10 cellular contexts compared by ENCODE assay signal in the genomic region with DNA sequence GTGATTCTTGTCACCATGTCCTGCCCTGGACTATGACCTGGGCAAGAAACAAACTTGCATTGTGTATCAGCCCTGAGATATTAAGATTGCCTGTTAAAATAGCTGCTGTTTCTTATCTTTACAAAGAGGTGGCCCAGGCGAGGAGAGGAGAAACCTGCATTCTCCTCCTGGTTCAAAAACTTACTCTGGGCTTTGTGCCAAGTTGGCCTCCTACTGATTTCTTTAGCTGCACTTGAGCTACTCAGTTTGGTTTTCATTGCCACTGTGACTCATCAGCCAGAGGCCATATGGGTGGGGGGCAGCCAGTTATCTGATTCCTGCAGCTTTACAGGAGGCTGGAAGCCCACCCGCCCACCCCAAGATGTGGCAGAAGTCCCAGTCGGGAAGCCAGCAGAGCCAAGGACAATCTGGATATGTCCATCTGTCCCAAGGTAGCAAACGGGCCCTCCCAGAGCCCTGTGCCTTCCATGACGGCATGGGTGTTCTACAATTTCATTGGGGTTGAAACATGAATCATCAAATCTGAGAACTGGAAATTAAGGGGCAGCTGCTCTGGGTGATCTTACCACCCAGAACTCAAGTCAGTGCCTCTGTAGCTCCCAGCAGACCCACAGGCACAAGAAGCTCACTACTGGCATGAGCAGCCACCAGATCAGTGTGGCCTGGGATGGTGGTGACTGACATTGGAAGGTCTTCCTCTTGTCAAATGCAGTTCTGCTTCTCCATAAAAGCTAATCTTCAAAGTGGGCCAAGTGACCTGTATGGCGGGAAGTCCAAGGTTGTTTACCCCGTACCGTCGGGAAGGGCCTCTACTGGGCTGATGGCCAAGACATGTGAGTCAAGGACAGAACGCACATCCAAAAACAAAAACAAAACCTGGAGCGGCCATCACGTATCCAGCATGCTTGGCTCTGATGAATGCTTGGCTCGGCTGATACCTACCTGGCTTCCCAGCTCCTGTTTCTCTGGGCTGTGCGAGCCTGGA. TPM values are rescaled to one million over a fixed set of nuclear protein-coding genes. Genes with fewer than 3 reads are reported as not detected.
DNase-seq lines count a peak whose midpoint lies in the region; ATAC-seq and TF ChIP-seq lines count a peak whose summit lies in the region.
"Had no signal": no experiment of that assay in that cellular context is flagged by ENCODE, and none has a peak within 500 bp of the region (broad histone marks: within the 10 kb centered on the region; RNA-seq: fewer than 3 reads in every experiment).

No MANE protein-coding gene starts in this region.

- H3K36me3 ChIP-seq in SJSA1 (no peaks in the 10 kb centered on the region), gastroesophageal sphincter (no peaks in the 10 kb centered on the region), skeletal muscle tissue (ENCODE audit: control insufficient read depth in 3 of 3, insufficient read depth in 3 of 3, low read length in 3 of 3) (no peaks in the 10 kb centered on the region)

- peak overlapping the region; percentile 62 for H3K27ac ChIP-seq in SJSA1
- peak overlapping the region in 3 of 4 donors; percentile 54 to 70 (median 67) for H3K27ac ChIP-seq in gastroesophageal sphincter
- H3K27ac ChIP-seq in skeletal muscle tissue (ENCODE audit: low read depth, low read length), result peak overlapping the region; percentile 83

- H3K9me3 Mint-ChIP-seq in immature natural killer cell, result peaks cover 2 to 10% (median 3%) of the 10 kb centered on the region in 6 donors

- H3K4me3 Mint-ChIP-seq in immature natural killer cell, result no peak overlapping the region
- H3K4me3 Mint-ChIP-seq: stimulated activated naive B cell treated with anti-CD40 and anti-IgM and Interleukin-4, amounts not matched to agents 10 μg/mL and 1 μg/mL and 100 μg/mL, for 72 hours had no signal

- WGBS in gastroesophageal sphincter (ENCODE audit: low coverage in 1 of 2), 2 donors, result 27 to 28% methylated on average over 8 to 10 of the region's 14 CpGs

- peak; percentile 73 for ATAC-seq in gastroesophageal sphincter
- ATAC-seq in GM19035 (IDR thresholded peaks at IDR 0.05; ENCODE audit: unreplicated experiment), result no peak
- ATAC-seq: stimulated activated naive B cell treated with anti-CD40 and anti-IgM and Interleukin-4, amounts not matched to agents 10 μg/mL and 1 μg/mL and 100 μg/mL, for 72 hours had no signal

- H3K27me3 ChIP-seq in SJSA1 (replicated peaks) (0 out of 2 replicates have a peak, but pooled peaks cover 3% of the 10 kb centered on the region), gastroesophageal sphincter (peaks cover 14% of the 10 kb centered on the region), skeletal muscle tissue (ENCODE audit: control insufficient read depth in 3 of 3, insufficient read depth in 3 of 3, low read length in 3 of 3) (peaks cover 0 to 11% (median 6%) of the 10 kb centered on the region in 3 donors)

- no peak for TF ChIP-seq CTCF in gastroesophageal sphincter (IDR thresholded peaks at IDR 0.05)

- H3K4me3 ChIP-seq in SJSA1 (no peak overlapping the region), gastroesophageal sphincter (no peak overlapping the region), skeletal muscle tissue (ENCODE audit: low read length in 3 of 3) (peak overlapping the region in 2 of 3 donors; percentile 14 to 41)
- H3K4me3 ChIP-seq: lung had no signal

- H3K4me1 Mint-ChIP-seq in immature natural killer cell, result no peaks in the 10 kb centered on the region
- H3K4me1 Mint-ChIP-seq: stimulated activated naive B cell treated with anti-CD40 and anti-IgM and Interleukin-4, amounts not matched to agents 10 μg/mL and 1 μg/mL and 100 μg/mL, for 72 hours had no signal

- H3K27ac Mint-ChIP-seq in immature natural killer cell, result no peak overlapping the region

- no peaks in the 10 kb centered on the region for H3K9me3 ChIP-seq in SJSA1 (replicated peaks)
- H3K9me3 ChIP-seq in gastroesophageal sphincter, result peaks cover 0 to 15% (median 0%) of the 10 kb centered on the region in 3 donors
- H3K9me3 ChIP-seq in skeletal muscle tissue (ENCODE audit: control insufficient read depth in 3 of 3, low read length in 3 of 3), result peaks cover 0 to 4% (median 0%) of the 10 kb centered on the region in 3 donors

- no peak overlapping the region for H3K9ac ChIP-seq in skeletal muscle tissue (ENCODE audit: low read depth in 1 of 3, low read length in 3 of 3)

- TF ChIP-seq POLR2A in gastroesophageal sphincter (IDR thresholded peaks at IDR 0.05), result no peak

- H3K4me1 ChIP-seq in SJSA1 (replicated peaks), result peaks cover 22% of the 10 kb centered on the region
- H3K4me1 ChIP-seq in gastroesophageal sphincter, result peaks cover 0 to 30% (median 16%) of the 10 kb centered on the region in 3 donors
- peaks cover 10 to 20% (median 17%) of the 10 kb centered on the region in 3 donors for H3K4me1 ChIP-seq in skeletal muscle tissue (ENCODE audit: control insufficient read depth in 3 of 3, insufficient read depth in 3 of 3, low read length in 3 of 3)

- DNase-seq in H4 (ENCODE audit: low spot score), result peak; percentile 93
- peak; percentile 85 to 88 for DNase-seq in SJSA1 (ENCODE audit: low read depth in 1 of 2, low spot score in 2 of 2)
- no peak for DNase-seq in NK-92 treated with Interleukin-12 subunit alpha and Interleukin-12 subunit beta, amount 100 ng/mL, for 24 hours (lab: John Stamatoyannopoulos, UW)
- no peak for DNase-seq in immature natural killer cell
- no peak for DNase-seq in HK-2 (ENCODE audit: unreplicated experiment)
- DNase-seq: stimulated activated naive B cell treated with anti-CD40 and anti-IgM and Interleukin-4, amounts not matched to agents 10 μg/mL and 1 μg/mL and 100 μg/mL, for 72 hours had no signal

- no peaks in the 10 kb centered on the region for H3K36me3 Mint-ChIP-seq in immature natural killer cell

- H3K27me3 Mint-ChIP-seq in immature natural killer cell (ENCODE audit: low read depth in 3 of 3), result peaks cover 2 to 5% (median 4%) of the 10 kb centered on the region in 3 donors

- TF ChIP-seq EP300 in gastroesophageal sphincter (IDR thresholded peaks at IDR 0.05), result no peak

RNA-seq across cellular contexts. Expression of a gene that starts 15.5 kb away (rescaled TPM):
- not detected in 2 replicates for total RNA-seq in H4 (2014; rRNA removed; shearing (Covaris generic))
- total RNA-seq in SJSA1 (2014; rRNA removed; shearing (Covaris generic)), result not detected in 2 replicates
- total RNA-seq in gastroesophageal sphincter, result not detected
- total RNA-seq in skeletal muscle tissue, result 1.0 TPM
- not detected for polyA plus RNA-seq in immature natural killer cell
- total RNA-seq: lung had no signal

RNA-seq across cellular contexts. Expression of a gene that starts 21.6 kb away (rescaled TPM):
- not detected in 2 replicates for total RNA-seq in H4 (2014; rRNA removed; shearing (Covaris generic))
- total RNA-seq in SJSA1 (2014; rRNA removed; shearing (Covaris generic)), result not detected in 2 replicates
- 1 to 10 TPM in 3 of 4 donors, under 1 TPM in 1; 0.31 to 9.4 (median 3.2) TPM for total RNA-seq in gastroesophageal sphincter
- 5.2 TPM for total RNA-seq in skeletal muscle tissue
- polyA plus RNA-seq in immature natural killer cell, result 10 to 100 TPM in 2 of 3 donors, 1 to 10 TPM in 1; 8.9 to 47.6 (median 24.2) TPM

Comparison
In these comparisons a context has a peak if more than half of its experiments do, and no peak if none do; other contexts are left out.
1. DNase-seq: peak in H4 (single experiment) and SJSA1 (2 of 2); none in NK-92 treated with Interleukin-12 subunit alpha and Interleukin-12 subunit beta, amount 100 ng/mL, for 24 hours (single experiment), immature natural killer cell (0 of 3) and HK-2 (single experiment).
2. H3K4me3 ChIP-seq: peak in skeletal muscle tissue (2 of 3); none in SJSA1 (single experiment) and gastroesophageal sphincter (0 of 2).
3. Peak in every context shown above with its lines, with median percentiles within 50 percentile points of each other: H3K27ac ChIP-seq.